ENCODE assay signal across 1 cellular context in genomic region chr10:29329420-29329819, GRCh38.
TF ChIP-seq lines count a peak whose summit lies in the region.

No MANE protein-coding gene starts in this region.

TF ChIP-seq in HepG2, 621 proteins besides CTCF, POLR2A, EP300 and RAD21 (continued from another document):
- TF ChIP-seq MAX (IDR thresholded peaks at IDR 0.05) (peak; percentile 59; the same call in 1 of the 2 replicates), SMC3 (IDR thresholded peaks at IDR 0.05; ENCODE audit: low read length) (no peak), FOXA1 (IDR thresholded peaks at IDR 0.05) (peak; percentile 32; the same call in 1 of the 2 replicates), FOXA1 (CRISPR knock-in tag; IDR thresholded peaks at IDR 0.05) (peak; percentile 48; the same call in 1 of the 2 replicates), ZMYM4 (CRISPR knock-in tag; IDR thresholded peaks at IDR 0.05) (0 out of 2 replicates have a peak, but pooled peaks have one; percentile 11), FOXA3 (CRISPR knock-in tag; IDR thresholded peaks at IDR 0.05) (peak; percentile 59; the same call in 1 of the 2 replicates), ARID3A (IDR thresholded peaks at IDR 0.05; ENCODE audit: low read depth, low read length) (0 out of 2 replicates have a peak, but pooled peaks have one; percentile 22)
TF ChIP-seq in HepG2: peak in this region for 13.
